In the genomic region with DNA sequence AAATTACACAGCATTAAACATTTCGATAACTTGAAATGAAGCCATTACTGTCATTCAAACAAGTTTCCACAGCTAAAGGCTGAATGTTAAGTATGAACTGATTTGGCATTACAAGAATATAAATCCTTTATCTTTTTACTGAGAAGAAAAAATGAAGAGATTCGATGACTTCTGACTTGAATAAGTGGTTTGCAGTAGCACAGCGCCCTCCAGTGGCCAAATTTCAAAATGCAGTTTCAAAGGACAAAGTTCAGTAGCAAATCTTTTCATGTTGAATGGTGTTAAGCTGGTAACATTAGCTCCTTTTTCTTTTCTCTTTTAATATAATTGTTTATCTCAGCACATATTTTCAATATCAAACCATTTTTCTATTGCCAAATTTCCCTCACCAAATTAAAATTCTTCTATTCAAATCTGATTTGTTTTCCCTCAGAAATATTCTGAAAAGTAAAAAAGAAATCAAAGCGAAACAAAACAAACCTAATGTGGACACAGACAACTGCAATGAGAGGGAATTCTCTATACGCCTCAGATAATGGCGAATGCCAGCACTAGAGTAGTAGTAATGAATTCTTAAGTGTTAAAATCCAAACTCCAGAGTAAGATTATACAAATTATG, we compare ENCODE assay signal across 8 cellular contexts.
A peak's percentile ranks its signal among the peaks of the same experiment; 100 is the strongest.
DNase-seq lines count a peak whose midpoint lies in the region; ATAC-seq, FAIRE-seq and TF ChIP-seq lines count a peak whose summit lies in the region.

No MANE protein-coding gene starts in this region.

- CTCF ChIA-PET in K562 (lab: Yijun Ruan, JAX; ENCODE audit: low intra/inter-chr PET ratio) = interaction anchor here (0.7 to 1.1 kb wide), 2 partner anchors 177 to 261 kb away, joined by 3 read pairs; no protein-coding TSS in a partner anchor

- in situ Hi-C loops in K562 (cut with MboI) = loop anchor here (25.0 kb wide), 3 partner anchors 782 to 1482 kb away; a partner anchor contains a TSS

- ATAC-seq in K562 (peak; percentile 69), HG03342 (IDR thresholded peaks at IDR 0.05; ENCODE audit: unreplicated experiment) (no peak), GM18868 (IDR thresholded peaks at IDR 0.05; ENCODE audit: unreplicated experiment) (no peak)

- H3K9me3 ChIP-seq in K562 (replicated peaks; ENCODE audit: control insufficient read depth, insufficient read depth, low read depth, low read length) = no peaks in the 10 kb centered on the region

- no TSS peak for BruUV-seq in K562 (replicated peaks; lab: Mats Ljungman, UMichigan)

- H4K20me1 ChIP-seq in K562 (replicated peaks; ENCODE audit: control insufficient read depth, insufficient read depth, low read length) = no peaks in the 10 kb centered on the region

- 12% methylated on average over 6 of the region's 6 CpGs for WGBS in K562 (ENCODE audit: insufficient coverage, low coverage, missing lambda C conversion rate)

- H3K9ac ChIP-seq in K562 (ENCODE audit: insufficient read depth in 1 of 2, low read depth in 2 of 2, low read length in 2 of 2) = no peak overlapping the region

- no peaks in the 10 kb centered on the region for H3K4me1 ChIP-seq in K562 (replicated peaks in 1 of 2; ENCODE audit: control insufficient read depth in 2 of 2, insufficient read depth in 2 of 2, low read length in 2 of 2)

- peaks cover 0 to 8% of the 10 kb centered on the region in 2 experiments; a peak in 1 of 5 replicates for H3K27me3 ChIP-seq in K562 (ENCODE audit: control insufficient read depth in 2 of 2, insufficient read depth in 2 of 2, low read length in 2 of 2)

- FAIRE-seq in K562 (lab: Jason Lieb, UNC) = peak; percentile 91

- no peak for TF ChIP-seq EP300 in K562 (IDR thresholded peaks at IDR 0.05; ENCODE audit: low read length)

- peak; percentile 76 for TF ChIP-seq CTCF in NB4 (IDR thresholded peaks at IDR 0.05; ENCODE audit: low read depth, low read length)
- peak; percentile 69 to 97 (median 82) for TF ChIP-seq CTCF in K562 (IDR thresholded peaks at IDR 0.05 in 2 of 3, conservative IDR thresholded peaks at IDR 0.05 in 1 of 3; ENCODE audit: insufficient read depth in 2 of 3, low read depth in 1 of 3, low read length in 3 of 3)

- H3K36me3 ChIP-seq in K562 (ENCODE audit: control insufficient read depth, insufficient read depth, low read length) = no peaks in the 10 kb centered on the region

- H3K27ac ChIP-seq in K562 (ENCODE audit: extremely low read depth, low read depth, low read length) = no peak overlapping the region

- no peaks in the 10 kb centered on the region for H3K79me2 ChIP-seq in K562 (ENCODE audit: control insufficient read depth, insufficient read depth, low read length)

- POLR2A ChIA-PET in K562 (lab: Yijun Ruan, JAX) = interaction anchor here (0.8 kb wide), 1 partner anchor 15 kb away, joined by 4 read pairs; no protein-coding TSS in a partner anchor

- intact Hi-C loops in K562 (cut with micrococcal nuclease) = loop anchor here (5.0 to 10.0 kb wide), 3 partner anchors 178 to 792 kb away; no protein-coding TSS in a partner anchor

- no peak for TF ChIP-seq POLR2A in NB4 (IDR thresholded peaks at IDR 0.05; ENCODE audit: extremely low read depth, insufficient read length)
- no peak for TF ChIP-seq POLR2A in K562 (conservative IDR thresholded peaks at IDR 0.05)

- no peak overlapping the region for H3K4me2 ChIP-seq in K562 (ENCODE audit: insufficient read depth, low read length)

- H3K9me1 ChIP-seq in K562 (ENCODE audit: control insufficient read depth, insufficient read depth, low read length) = no peaks in the 10 kb centered on the region

- peak; percentile 94 to 96 for TF ChIP-seq RAD21 in K562 (CRISPR knock-in tag; conservative IDR thresholded peaks at IDR 0.05 in 1 of 2, IDR thresholded peaks at IDR 0.05 in 1 of 2)

- H3K4me3 ChIP-seq in NB4 (ENCODE audit: low read depth, low read length) = no peak overlapping the region
- no peak overlapping the region for H3K4me3 ChIP-seq in K562

- DNase-seq in EL (peak; percentile 69), NB4 (ENCODE audit: low read depth) (peak; percentile 78), T-helper 22 cell (ENCODE audit: low read depth) (peak; percentile 31), K562 (ENCODE audit: extremely low read depth in 1 of 4, low spot score in 3 of 4) (peak; percentile 39 to 83 (median 56)), iPS-NIHi11 (ENCODE audit: low spot score) (peak; percentile 40)
- DNase-seq in stimulated activated CD4-positive, alpha-beta T cell treated with anti-CD3 and anti-CD28 coated beads, Interleukin-12 subunit alpha, Interleukin-12 subunit beta, amount 100 ng/mL, for 4 hours = peak; percentile 73

- no peak overlapping the region for H2AFZ ChIP-seq in K562 (ENCODE audit: low read depth, low read length)

TF ChIP-seq in K562, 482 proteins besides CTCF, POLR2A, EP300 and RAD21 (continues in another document):
- TF ChIP-seq, protein P1, sequence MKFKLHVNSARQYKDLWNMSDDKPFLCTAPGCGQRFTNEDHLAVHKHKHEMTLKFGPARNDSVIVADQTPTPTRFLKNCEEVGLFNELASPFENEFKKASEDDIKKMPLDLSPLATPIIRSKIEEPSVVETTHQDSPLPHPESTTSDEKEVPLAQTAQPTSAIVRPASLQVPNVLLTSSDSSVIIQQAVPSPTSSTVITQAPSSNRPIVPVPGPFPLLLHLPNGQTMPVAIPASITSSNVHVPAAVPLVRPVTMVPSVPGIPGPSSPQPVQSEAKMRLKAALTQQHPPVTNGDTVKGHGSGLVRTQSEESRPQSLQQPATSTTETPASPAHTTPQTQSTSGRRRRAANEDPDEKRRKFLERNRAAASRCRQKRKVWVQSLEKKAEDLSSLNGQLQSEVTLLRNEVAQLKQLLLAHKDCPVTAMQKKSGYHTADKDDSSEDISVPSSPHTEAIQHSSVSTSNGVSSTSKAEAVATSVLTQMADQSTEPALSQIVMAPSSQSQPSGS (CRISPR knock-in tag; IDR thresholded peaks at IDR 0.05) = no peak
- no peak for TF ChIP-seq KLF10 (CRISPR knock-in tag; IDR thresholded peaks at IDR 0.05)
- 0 out of 2 replicates have a peak, but pooled peaks have one; percentile 37 for TF ChIP-seq GATAD2B (IDR thresholded peaks at IDR 0.05; ENCODE audit: borderline replicate concordance)
- TF ChIP-seq ILF3 (IDR thresholded peaks at IDR 0.05; ENCODE audit: borderline replicate concordance) = 0 out of 2 replicates have a peak, but pooled peaks have one; percentile 58
- TF ChIP-seq JUND (IDR thresholded peaks at IDR 0.05; ENCODE audit: borderline replicate concordance, low read depth, low read length) = peak; percentile 20; the same call in 1 of the 2 replicates
- TF ChIP-seq JUND (tag; IDR thresholded peaks at IDR 0.05; ENCODE audit: borderline replicate concordance, low read depth, low read length) = no peak
- TF ChIP-seq MAFF (IDR thresholded peaks at IDR 0.05; ENCODE audit: low read length) = peak; percentile 2; the same call in 1 of the 2 replicates
- peak; percentile 60; the same call in 1 of the 2 replicates for TF ChIP-seq STAG1 (CRISPR knock-in tag; IDR thresholded peaks at IDR 0.05; ENCODE audit: borderline replicate concordance)
- TF ChIP-seq RBM25 (IDR thresholded peaks at IDR 0.05; ENCODE audit: low read depth, low read length, severe bottlenecking) = peak; percentile 14
- TF ChIP-seq, protein P2, sequence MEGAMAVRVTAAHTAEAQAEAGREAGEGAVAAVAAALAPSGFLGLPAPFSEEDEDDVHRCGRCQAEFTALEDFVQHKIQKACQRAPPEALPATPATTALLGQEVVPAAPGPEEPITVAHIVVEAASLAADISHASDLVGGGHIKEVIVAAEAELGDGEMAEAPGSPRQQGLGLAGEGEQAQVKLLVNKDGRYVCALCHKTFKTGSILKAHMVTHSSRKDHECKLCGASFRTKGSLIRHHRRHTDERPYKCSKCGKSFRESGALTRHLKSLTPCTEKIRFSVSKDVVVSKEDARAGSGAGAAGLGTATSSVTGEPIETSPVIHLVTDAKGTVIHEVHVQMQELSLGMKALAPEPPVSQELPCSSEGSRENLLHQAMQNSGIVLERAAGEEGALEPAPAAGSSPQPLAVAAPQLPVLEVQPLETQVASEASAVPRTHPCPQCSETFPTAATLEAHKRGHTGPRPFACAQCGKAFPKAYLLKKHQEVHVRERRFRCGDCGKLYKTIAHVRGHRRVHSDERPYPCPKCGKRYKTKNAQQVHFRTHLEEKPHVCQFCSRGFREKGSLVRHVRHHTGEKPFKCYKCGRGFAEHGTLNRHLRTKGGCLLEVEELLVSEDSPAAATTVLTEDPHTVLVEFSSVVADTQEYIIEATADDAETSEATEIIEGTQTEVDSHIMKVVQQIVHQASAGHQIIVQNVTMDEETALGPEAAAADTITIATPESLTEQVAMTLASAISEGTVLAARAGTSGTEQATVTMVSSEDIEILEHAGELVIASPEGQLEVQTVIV (CRISPR knock-in tag; IDR thresholded peaks at IDR 0.05; ENCODE audit: borderline replicate concordance) = 0 out of 2 replicates have a peak, but pooled peaks have one; percentile 1
- TF ChIP-seq, protein P3, sequence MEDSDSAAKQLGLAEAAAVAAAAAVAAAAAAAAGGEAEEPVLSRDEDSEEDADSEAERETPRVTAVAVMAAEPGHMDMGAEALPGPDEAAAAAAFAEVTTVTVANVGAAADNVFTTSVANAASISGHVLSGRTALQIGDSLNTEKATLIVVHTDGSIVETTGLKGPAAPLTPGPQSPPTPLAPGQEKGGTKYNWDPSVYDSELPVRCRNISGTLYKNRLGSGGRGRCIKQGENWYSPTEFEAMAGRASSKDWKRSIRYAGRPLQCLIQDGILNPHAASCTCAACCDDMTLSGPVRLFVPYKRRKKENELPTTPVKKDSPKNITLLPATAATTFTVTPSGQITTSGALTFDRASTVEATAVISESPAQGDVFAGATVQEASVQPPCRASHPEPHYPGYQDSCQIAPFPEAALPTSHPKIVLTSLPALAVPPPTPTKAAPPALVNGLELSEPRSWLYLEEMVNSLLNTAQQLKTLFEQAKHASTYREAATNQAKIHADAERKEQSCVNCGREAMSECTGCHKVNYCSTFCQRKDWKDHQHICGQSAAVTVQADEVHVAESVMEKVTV (CRISPR knock-in tag; IDR thresholded peaks at IDR 0.05) = peak; percentile 91
- TF ChIP-seq, protein P4, sequence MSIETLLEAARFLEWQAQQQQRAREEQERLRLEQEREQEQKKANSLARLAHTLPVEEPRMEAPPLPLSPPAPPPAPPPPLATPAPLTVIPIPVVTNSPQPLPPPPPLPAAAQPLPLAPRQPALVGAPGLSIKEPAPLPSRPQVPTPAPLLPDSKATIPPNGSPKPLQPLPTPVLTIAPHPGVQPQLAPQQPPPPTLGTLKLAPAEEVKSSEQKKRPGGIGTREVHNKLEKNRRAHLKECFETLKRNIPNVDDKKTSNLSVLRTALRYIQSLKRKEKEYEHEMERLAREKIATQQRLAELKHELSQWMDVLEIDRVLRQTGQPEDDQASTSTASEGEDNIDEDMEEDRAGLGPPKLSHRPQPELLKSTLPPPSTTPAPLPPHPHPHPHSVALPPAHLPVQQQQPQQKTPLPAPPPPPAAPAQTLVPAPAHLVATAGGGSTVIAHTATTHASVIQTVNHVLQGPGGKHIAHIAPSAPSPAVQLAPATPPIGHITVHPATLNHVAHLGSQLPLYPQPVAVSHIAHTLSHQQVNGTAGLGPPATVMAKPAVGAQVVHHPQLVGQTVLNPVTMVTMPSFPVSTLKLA (conservative IDR thresholded peaks at IDR 0.05) = 0 out of 4 replicates have a peak, but pooled peaks of 1 of the 2 experiments have one; percentile 14
- no peak for TF ChIP-seq SMARCB1 (IDR thresholded peaks at IDR 0.05; ENCODE audit: insufficient read length, low read depth)
- peak; percentile 76 for TF ChIP-seq ZNF316 (IDR thresholded peaks at IDR 0.05)
